Comparison of ENCODE assay signal across 13 cellular contexts in the genomic region with DNA sequence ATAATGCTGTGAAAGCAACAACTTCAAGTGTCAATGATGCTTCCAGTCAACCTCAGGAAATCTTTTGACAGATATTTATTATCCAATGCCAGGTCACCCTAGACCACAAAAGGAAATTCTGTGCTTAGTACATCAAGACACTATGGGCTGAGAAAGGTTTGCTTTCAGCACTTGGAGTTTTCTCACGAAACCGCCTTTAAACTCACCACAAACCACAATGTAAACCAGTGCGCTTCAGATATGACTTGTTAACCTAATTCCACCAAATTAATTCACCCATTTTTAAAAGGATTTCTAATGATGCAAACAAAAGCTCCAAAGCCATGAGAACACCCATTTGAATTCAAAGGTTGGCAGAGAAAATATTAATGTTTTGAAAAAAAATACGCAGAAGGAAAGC.
DNase-seq lines count a peak whose midpoint lies in the region; ATAC-seq, FAIRE-seq and TF ChIP-seq lines count a peak whose summit lies in the region.
"Had no signal": no experiment of that assay in that cellular context is flagged by ENCODE, and none has a peak within 500 bp of the region (broad histone marks: within the 10 kb centered on the region; RNA-seq: fewer than 3 reads in every experiment).

No MANE protein-coding gene starts in this region.

- CTCF ChIA-PET in PC-3 (lab: Charles Lee): no interaction called here

- intact Hi-C loops in PC-3 (cut with micrococcal nuclease): no loop called here

- no peaks in the 10 kb centered on the region for H3F3A ChIP-seq in PC-3 (ENCODE audit: low read length, unreplicated experiment)

- no peaks in the 10 kb centered on the region for H3K9me3 Mint-ChIP-seq in astrocyte (ENCODE audit: unreplicated experiment)
- peaks cover 0 to 9% of the 10 kb centered on the region in 2 donors for H3K9me3 Mint-ChIP-seq in stimulated activated naive B cell treated with anti-CD40 and anti-IgM and Interleukin-4, amounts not matched to agents 10 μg/mL and 1 μg/mL and 100 μg/mL, for 72 hours

- H3K4me3 ChIP-seq in DND-41 (ENCODE audit: low read depth in 1 of 2, low read length in 2 of 2) (no peak overlapping the region), astrocyte (ENCODE audit: insufficient read depth, low read depth, low read length) (no peak overlapping the region), PC-3 (ENCODE audit: low read length) (no peak overlapping the region)

- no peaks in the 10 kb centered on the region for H3K36me3 Mint-ChIP-seq in astrocyte (ENCODE audit: low read depth, unreplicated experiment)
- no peaks in the 10 kb centered on the region for H3K36me3 Mint-ChIP-seq in stimulated activated naive B cell treated with anti-CD40 and anti-IgM and Interleukin-4, amounts not matched to agents 10 μg/mL and 1 μg/mL and 100 μg/mL, for 72 hours

- no peak for TF ChIP-seq CTCF in DND-41 (IDR thresholded peaks at IDR 0.05; ENCODE audit: borderline replicate concordance, extremely low read depth, low read length, poor library complexity, severe bottlenecking)
- TF ChIP-seq CTCF in astrocyte (IDR thresholded peaks at IDR 0.05; ENCODE audit: insufficient read depth, low read depth, low read length): no peak
- TF ChIP-seq CTCF in PC-3 (conservative IDR thresholded peaks at IDR 0.05; ENCODE audit: low read depth, low read length): no peak
- no peak for TF ChIP-seq CTCF in GM10266 (IDR thresholded peaks at IDR 0.05; ENCODE audit: control insufficient read depth, insufficient read depth, low read depth, missing control alignments)

- BruUV-seq in PC-3 (replicated peaks; lab: Mats Ljungman, UMichigan): no TSS peak

- H3K4me2 ChIP-seq in DND-41 (ENCODE audit: insufficient read depth, low read length): no peak overlapping the region
- no peak overlapping the region for H3K4me2 ChIP-seq in astrocyte (ENCODE audit: low read length)
- H3K4me2 ChIP-seq in PC-3 (ENCODE audit: low read length): no peak overlapping the region

- peaks cover 6% of the 10 kb centered on the region for H3K27me3 Mint-ChIP-seq in astrocyte (ENCODE audit: low read depth, unreplicated experiment)
- H3K27me3 Mint-ChIP-seq in stimulated activated naive B cell treated with anti-CD40 and anti-IgM and Interleukin-4, amounts not matched to agents 10 μg/mL and 1 μg/mL and 100 μg/mL, for 72 hours: peaks cover 0 to 33% of the 10 kb centered on the region in 2 donors

- POLR2A ChIA-PET in PC-3 (lab: Charles Lee; ENCODE audit: unreplicated experiment): no interaction called here

- H4K20me1 ChIP-seq in DND-41 (ENCODE audit: insufficient read depth, low read length) (no peaks in the 10 kb centered on the region), astrocyte (ENCODE audit: insufficient read depth, low read length) (no peaks in the 10 kb centered on the region), PC-3 (ENCODE audit: low read length) (no peaks in the 10 kb centered on the region)

- H3K27ac ChIP-seq in DND-41 (ENCODE audit: low read length) (no peak overlapping the region), astrocyte (ENCODE audit: low read depth, low read length) (no peak overlapping the region), PC-3 (ENCODE audit: low read length) (no peak overlapping the region)
- H3K27ac ChIP-seq: parathyroid adenoma had no signal

- H3K9ac ChIP-seq in DND-41 (ENCODE audit: low read depth, low read length) (no peak overlapping the region), astrocyte (ENCODE audit: low read length) (no peak overlapping the region), PC-3 (ENCODE audit: low read length) (no peak overlapping the region)
- H3K9ac ChIP-seq: parathyroid adenoma had no signal

- H3K27me3 ChIP-seq in DND-41 (ENCODE audit: insufficient read depth, low read length, poor library complexity) (peaks cover 21% of the 10 kb centered on the region), astrocyte (ENCODE audit: insufficient read depth, low read length) (no peaks in the 10 kb centered on the region), PC-3 (ENCODE audit: low read length) (no peaks in the 10 kb centered on the region)

- no peak for FAIRE-seq in astrocyte (lab: Jason Lieb, UNC)
- FAIRE-seq: HepG2 had no signal

- H2AFZ ChIP-seq in DND-41 (ENCODE audit: low read depth, low read length) (no peak overlapping the region), astrocyte (ENCODE audit: low read depth, low read length) (no peak overlapping the region), PC-3 (ENCODE audit: low read length) (no peak overlapping the region)
- H2AFZ ChIP-seq: parathyroid adenoma had no signal

- peak overlapping the region; percentile 50 for H3K27ac Mint-ChIP-seq in astrocyte (ENCODE audit: unreplicated experiment)
- no peak overlapping the region for H3K27ac Mint-ChIP-seq in stimulated activated naive B cell treated with anti-CD40 and anti-IgM and Interleukin-4, amounts not matched to agents 10 μg/mL and 1 μg/mL and 100 μg/mL, for 72 hours

- DNase-seq in DND-41: peak; percentile 20
- DNase-seq in astrocyte (ENCODE audit: low read depth): peak; percentile 87
- no peak for DNase-seq in stimulated activated naive B cell treated with anti-CD40 and anti-IgM and Interleukin-4, amounts not matched to agents 10 μg/mL and 1 μg/mL and 100 μg/mL, for 72 hours
- DNase-seq in PC-3: no peak
- no peak for DNase-seq in GM10266 (ENCODE audit: extremely low spot score)
- no peak for DNase-seq in SHP77 treated with DMSO at 0.1 percent for 48 hours (lab: John Stamatoyannopoulos, UW)
- DNase-seq: activated effector memory CD4-positive, alpha-beta T cell treated with Interleukin-2 at 50 U/mL for 16 hours; C1 segment of cervical spinal cord; NCI-H524 treated with DMSO at 0.1 percent for 48 hours had no signal

- peaks cover 16% of the 10 kb centered on the region for H3K4me1 ChIP-seq in DND-41 (ENCODE audit: insufficient read depth, low read length)
- peaks cover 7% of the 10 kb centered on the region for H3K4me1 ChIP-seq in astrocyte (ENCODE audit: insufficient read depth, low read length)
- no peaks in the 10 kb centered on the region for H3K4me1 ChIP-seq in PC-3 (ENCODE audit: insufficient read depth, low read length)
- H3K4me1 ChIP-seq: parathyroid adenoma had no signal

- H3K4me3 Mint-ChIP-seq in astrocyte (ENCODE audit: unreplicated experiment): no peak overlapping the region
- H3K4me3 Mint-ChIP-seq in stimulated activated naive B cell treated with anti-CD40 and anti-IgM and Interleukin-4, amounts not matched to agents 10 μg/mL and 1 μg/mL and 100 μg/mL, for 72 hours: no peak overlapping the region

- H3K4me1 Mint-ChIP-seq in astrocyte (ENCODE audit: low read depth, unreplicated experiment): peaks cover 35% of the 10 kb centered on the region
- H3K4me1 Mint-ChIP-seq in stimulated activated naive B cell treated with anti-CD40 and anti-IgM and Interleukin-4, amounts not matched to agents 10 μg/mL and 1 μg/mL and 100 μg/mL, for 72 hours: peaks cover 1 to 3% of the 10 kb centered on the region in 2 donors

- ATAC-seq in DND-41 (ENCODE audit: insufficient read depth, low read depth) (peak; percentile 76; the same call in 2 of the 3 replicates), GM21381 (IDR thresholded peaks at IDR 0.05; ENCODE audit: unreplicated experiment) (peak; percentile 74), HG03432 (IDR thresholded peaks at IDR 0.05; ENCODE audit: unreplicated experiment) (peak; percentile 76), PC-3 (no peak)
- ATAC-seq in stimulated activated naive B cell treated with anti-CD40 and anti-IgM and Interleukin-4, amounts not matched to agents 10 μg/mL and 1 μg/mL and 100 μg/mL, for 72 hours (replicated peaks): no peak
- ATAC-seq: HepG2 had no signal

- no peaks in the 10 kb centered on the region for H3K9me3 ChIP-seq in DND-41 (ENCODE audit: insufficient read depth, low read length, severe bottlenecking)
- no peaks in the 10 kb centered on the region for H3K9me3 ChIP-seq in astrocyte (ENCODE audit: insufficient read depth, low read depth, low read length)
- no peaks in the 10 kb centered on the region for H3K9me3 ChIP-seq in PC-3 (ENCODE audit: low read length)

- H3K36me3 ChIP-seq in DND-41 (ENCODE audit: insufficient read depth, low read length) (no peaks in the 10 kb centered on the region), astrocyte (ENCODE audit: insufficient read depth, low read length) (no peaks in the 10 kb centered on the region), PC-3 (ENCODE audit: low read depth, low read length) (no peaks in the 10 kb centered on the region)

- H3K79me2 ChIP-seq in DND-41 (ENCODE audit: insufficient read depth, low read length): no peaks in the 10 kb centered on the region
- no peaks in the 10 kb centered on the region for H3K79me2 ChIP-seq in astrocyte (ENCODE audit: insufficient read depth, low read length)
- no peaks in the 10 kb centered on the region for H3K79me2 ChIP-seq in PC-3 (ENCODE audit: low read length)
- H3K79me2 ChIP-seq: parathyroid adenoma had no signal

- H3K9me2 ChIP-seq in PC-3 (replicated peaks; ENCODE audit: low read length): no peaks in the 10 kb centered on the region

Comparison
In these comparisons a context has a peak if more than half of its experiments do, and no peak if none do; other contexts are left out.
1. ATAC-seq: peak in DND-41 (single experiment), GM21381 (single experiment) and HG03432 (single experiment); none in stimulated activated naive B cell treated with anti-CD40 and anti-IgM and Interleukin-4, amounts not matched to agents 10 μg/mL and 1 μg/mL and 100 μg/mL, for 72 hours (0 of 2) and PC-3 (single experiment).
2. DNase-seq: peak in DND-41 (single experiment) and astrocyte (single experiment); none in stimulated activated naive B cell treated with anti-CD40 and anti-IgM and Interleukin-4, amounts not matched to agents 10 μg/mL and 1 μg/mL and 100 μg/mL, for 72 hours (single experiment), PC-3 (single experiment), GM10266 (single experiment) and SHP77 treated with DMSO at 0.1 percent for 48 hours (single experiment).